In genomic region chr11:102451041-102451692, GRCh38 we compare ENCODE assay signal across 8 cellular contexts. TPM values are rescaled to one million over a fixed set of nuclear protein-coding genes. Genes with fewer than 3 reads are reported as not detected.
A peak's percentile ranks its signal among the peaks of the same experiment; 100 is the strongest.
DNase-seq lines count a peak whose midpoint lies in the region; ATAC-seq and TF ChIP-seq lines count a peak whose summit lies in the region.

No MANE protein-coding gene starts in this region.

- H3K36me3 Mint-ChIP-seq in activated CD4-positive, alpha-beta memory T cell treated with anti-CD3 and anti-CD28 coated beads, Interleukin-2, amount 10 ng/mL, durations not matched to agents 7 days and 5 days (ENCODE audit: low read depth), result peaks cover 56% of the 10 kb centered on the region

- peak overlapping the region; percentile 89 for H3K4me2 ChIP-seq in smooth muscle cell

- H3K4me3 Mint-ChIP-seq in activated CD4-positive, alpha-beta memory T cell treated with anti-CD3 and anti-CD28 coated beads, Interleukin-2, amount 10 ng/mL, durations not matched to agents 7 days and 5 days, result peak overlapping the region; percentile 96

- DNase-seq in HL-60 (ENCODE audit: low read depth in 1 of 2, low spot score in 1 of 2) (no peak), smooth muscle cell (lab: John Stamatoyannopoulos, UW; ENCODE audit: unreplicated experiment) (no peak), HCEC 1CT (no peak), GM03348 (ENCODE audit: low spot score) (no peak)
- DNase-seq in activated CD4-positive, alpha-beta memory T cell treated with anti-CD3 and anti-CD28 coated beads, Interleukin-2, amount 10 ng/mL, durations not matched to agents 7 days and 5 days, result no peak

- WGBS in smooth muscle cell (ENCODE audit: low lambda C conversion rate), result 55% methylated on average over 6 of the region's 6 CpGs

- peak overlapping the region; percentile 9 for H3K9ac ChIP-seq in iPS-15b (ENCODE audit: low read depth, low read length)
- H3K9ac ChIP-seq in smooth muscle cell (ENCODE audit: low read depth), result peak overlapping the region; percentile 66

- H3K4me3 ChIP-seq in HL-60 (replicated peaks; ENCODE audit: insufficient read depth, low read length), result peak overlapping the region; percentile 87
- peak overlapping the region; percentile 88 for H3K4me3 ChIP-seq in iPS-15b (ENCODE audit: low read depth, low read length)
- H3K4me3 ChIP-seq in smooth muscle cell, result peak overlapping the region; percentile 91

- H3K4me1 ChIP-seq in iPS-15b (ENCODE audit: control insufficient read depth, insufficient read depth, low read length), result peaks cover 30% of the 10 kb centered on the region
- peaks cover 27% of the 10 kb centered on the region for H3K4me1 ChIP-seq in smooth muscle cell (ENCODE audit: low read depth)

- peaks cover 82% of the 10 kb centered on the region for H3K4me1 Mint-ChIP-seq in activated CD4-positive, alpha-beta memory T cell treated with anti-CD3 and anti-CD28 coated beads, Interleukin-2, amount 10 ng/mL, durations not matched to agents 7 days and 5 days

- ATAC-seq in HG02840 (IDR thresholded peaks at IDR 0.05; ENCODE audit: low FRiP score, unreplicated experiment) (no peak), GM18502 (IDR thresholded peaks at IDR 0.05; ENCODE audit: poor library complexity, unreplicated experiment) (no peak)

- POLR2A ChIA-PET in activated CD4-positive, alpha-beta memory T cell treated with anti-CD3 and anti-CD28 coated beads, Interleukin-2, amount 10 ng/mL, durations not matched to agents 7 days and 5 days (lab: Charles Lee), result interaction anchor here (0.8 to 2.3 kb wide), 24 partner anchors 8 to 158 kb away, joined by 3 to 18 read pairs (median 4); partner anchors contain the start of gene BIRC2

- H3K9me3 Mint-ChIP-seq in activated CD4-positive, alpha-beta memory T cell treated with anti-CD3 and anti-CD28 coated beads, Interleukin-2, amount 10 ng/mL, durations not matched to agents 7 days and 5 days, result no peaks in the 10 kb centered on the region

- H3K27ac ChIP-seq in HL-60 (replicated peaks) (peak overlapping the region; percentile 94), smooth muscle cell (ENCODE audit: low read depth) (peak overlapping the region; percentile 33)

- TF ChIP-seq CTCF in HL-60 (IDR thresholded peaks at IDR 0.05; ENCODE audit: insufficient read depth, low read length) (no peak), smooth muscle cell (IDR thresholded peaks at IDR 0.05; ENCODE audit: borderline replicate concordance, insufficient read depth, poor library complexity, severe bottlenecking) (no peak)

- no peaks in the 10 kb centered on the region for H3K36me3 ChIP-seq in iPS-15b (ENCODE audit: control insufficient read depth, insufficient read depth, low read length)
- no peaks in the 10 kb centered on the region for H3K36me3 ChIP-seq in smooth muscle cell (ENCODE audit: low read depth)

- no peaks in the 10 kb centered on the region for H4K20me1 ChIP-seq in smooth muscle cell (ENCODE audit: low read depth)

- H3K27me3 ChIP-seq in HL-60 (ENCODE audit: insufficient read depth, poor library complexity, severe bottlenecking) (no peaks in the 10 kb centered on the region), iPS-15b (ENCODE audit: control insufficient read depth, insufficient read depth, low read length) (peaks cover 32% of the 10 kb centered on the region), smooth muscle cell (ENCODE audit: low read depth) (no peaks in the 10 kb centered on the region)

- peak overlapping the region; percentile 98 for H2AFZ ChIP-seq in smooth muscle cell (ENCODE audit: low read depth)

- no peaks in the 10 kb centered on the region for H3K9me3 ChIP-seq in iPS-15b (ENCODE audit: control insufficient read depth, insufficient read depth, low read length)
- H3K9me3 ChIP-seq in smooth muscle cell (replicated peaks; ENCODE audit: low read depth), result no peaks in the 10 kb centered on the region

- H3F3A ChIP-seq in smooth muscle cell (ENCODE audit: low read depth), result peaks cover 11% of the 10 kb centered on the region

- H3K27ac Mint-ChIP-seq in activated CD4-positive, alpha-beta memory T cell treated with anti-CD3 and anti-CD28 coated beads, Interleukin-2, amount 10 ng/mL, durations not matched to agents 7 days and 5 days, result peak overlapping the region; percentile 93

- H3K27me3 Mint-ChIP-seq in activated CD4-positive, alpha-beta memory T cell treated with anti-CD3 and anti-CD28 coated beads, Interleukin-2, amount 10 ng/mL, durations not matched to agents 7 days and 5 days, result no peaks in the 10 kb centered on the region

- H3K79me2 ChIP-seq in smooth muscle cell (ENCODE audit: low read depth), result peaks cover 20% of the 10 kb centered on the region

- CTCF ChIA-PET in activated CD4-positive, alpha-beta memory T cell treated with anti-CD3 and anti-CD28 coated beads, Interleukin-2, amount 10 ng/mL, durations not matched to agents 7 days and 5 days (lab: Charles Lee), result interaction anchor here (0.8 to 2.4 kb wide), 13 partner anchors 25 to 157 kb away, joined by 3 to 16 read pairs (median 4); no protein-coding TSS in a partner anchor

RNA-seq across cellular contexts. Expression of gene TMEM123, which starts 1.4 kb away (rescaled TPM):
- 100 to 1,000 TPM; 331 to 343 TPM for total RNA-seq in activated CD4-positive, alpha-beta memory T cell treated with anti-CD3 and anti-CD28 coated beads, Interleukin-2, amount 10 ng/mL, durations not matched to agents 7 days and 5 days
- total RNA-seq in smooth muscle cell, result 77.6 and 78.8 TPM in 2 replicates
- polyA plus RNA-seq in smooth muscle cell, result 38.8 and 55.8 TPM in 2 replicates
